ENCODE assay signal across 22 cellular contexts in genomic region chr12:23533699-23534098, GRCh38.
A peak's percentile ranks its signal among the peaks of the same experiment; 100 is the strongest.
DNase-seq lines count a peak whose midpoint lies in the region; ATAC-seq, FAIRE-seq and TF ChIP-seq lines count a peak whose summit lies in the region.
"Had no signal": no experiment of that assay in that cellular context is flagged by ENCODE, and none has a peak within 500 bp of the region (broad histone marks: within the 10 kb centered on the region; RNA-seq: fewer than 3 reads in every experiment).

No MANE protein-coding gene starts in this region.

- DNase-seq in K562 (ENCODE audit: extremely low read depth in 1 of 4, low spot score in 3 of 4) = no peak
- DNase-seq in type B pancreatic cell (ENCODE audit: extremely low spot score, unreplicated experiment) = no peak
- no peak for DNase-seq in HuH-7.5 (ENCODE audit: low spot score)
- no peak for DNase-seq in testis
- DNase-seq in iPS-NIHi7 (ENCODE audit: extremely low spot score) = no peak
- DNase-seq: AML-193; Caco-2; Calu3; CD4-positive, alpha-beta T cell; CD8-positive, alpha-beta T cell; DMS79 treated with DMSO at 0.1 percent for 48 hours; GF-D8 had no signal

- H3K27me3 Mint-ChIP-seq in type B pancreatic cell = no peaks in the 10 kb centered on the region
- H3K27me3 Mint-ChIP-seq: B cell; CD4-positive, alpha-beta T cell had no signal

- H3K27me3 ChIP-seq in BLaER1 = no peaks in the 10 kb centered on the region
- H3K27me3 ChIP-seq in K562 (ENCODE audit: control insufficient read depth in 2 of 2, insufficient read depth in 2 of 2, low read length in 2 of 2) = no peaks in the 10 kb centered on the region
- no peaks in the 10 kb centered on the region for H3K27me3 ChIP-seq in testis

- intact Hi-C loops in K562 (cut with micrococcal nuclease) = no loop called here
- intact Hi-C loops in testis (cut with DNase I; ENCODE audit: low total_unique reads) = no loop called here

- H3K4me2 ChIP-seq in BLaER1 (peak overlapping the region; percentile 60), K562 (ENCODE audit: insufficient read depth, low read length) (no peak overlapping the region)
- H3K4me2 ChIP-seq: A549 had no signal

- TF ChIP-seq RAD21 in K562 (CRISPR knock-in tag; conservative IDR thresholded peaks at IDR 0.05 in 1 of 2, IDR thresholded peaks at IDR 0.05 in 1 of 2) = no peak

- CTCF ChIA-PET in K562 (lab: Yijun Ruan, JAX; ENCODE audit: low intra/inter-chr PET ratio) = no interaction called here

- no peaks in the 10 kb centered on the region for H3K9me3 ChIP-seq in BLaER1
- H3K9me3 ChIP-seq in K562 (replicated peaks; ENCODE audit: control insufficient read depth, insufficient read depth, low read depth, low read length) = no peaks in the 10 kb centered on the region
- H3K9me3 ChIP-seq in testis = no peaks in the 10 kb centered on the region
- H3K9me3 ChIP-seq: A549, Caco-2 had no signal

- BruUV-seq in K562 (replicated peaks; lab: Mats Ljungman, UMichigan) = no TSS peak

- no peaks in the 10 kb centered on the region for H3K4me1 Mint-ChIP-seq in type B pancreatic cell (ENCODE audit: unreplicated experiment)

- POLR2A ChIA-PET in K562 (lab: Yijun Ruan, JAX) = no interaction called here

- H3K4me3 Mint-ChIP-seq in type B pancreatic cell = peak overlapping the region; percentile 7
- H3K4me3 Mint-ChIP-seq: B cell; CD4-positive, alpha-beta T cell; CD8-positive, alpha-beta T cell had no signal

- H4K20me1 ChIP-seq in BLaER1 = no peaks in the 10 kb centered on the region
- H4K20me1 ChIP-seq in K562 (replicated peaks; ENCODE audit: control insufficient read depth, insufficient read depth, low read length) = no peaks in the 10 kb centered on the region

- peak; percentile 27; the same call in 1 of the 3 replicates for ATAC-seq in K562
- ATAC-seq: A549; CD8-positive, alpha-beta T cell had no signal

- no peak for FAIRE-seq in K562 (lab: Jason Lieb, UNC)
- FAIRE-seq: A549, D721Med, G401.6, GM12892, GM18507 had no signal

- H3K9ac ChIP-seq in BLaER1 (no peak overlapping the region), K562 (ENCODE audit: insufficient read depth in 1 of 2, low read depth in 2 of 2, low read length in 2 of 2) (no peak overlapping the region)

- in situ Hi-C loops in K562 (cut with MboI) = no loop called here

- no peak overlapping the region for H3K27ac Mint-ChIP-seq in type B pancreatic cell
- H3K27ac Mint-ChIP-seq: B cell; CD4-positive, alpha-beta T cell; CD8-positive, alpha-beta T cell had no signal

- H3K36me3 ChIP-seq in BLaER1 (no peaks in the 10 kb centered on the region), K562 (ENCODE audit: control insufficient read depth, insufficient read depth, low read length) (peaks cover 35% of the 10 kb centered on the region; the same call in 1 of the 3 replicates), testis (ENCODE audit: low read depth, missing control alignments) (no peaks in the 10 kb centered on the region)

- H3K4me1 ChIP-seq in BLaER1 (peaks cover 43% of the 10 kb centered on the region), K562 (replicated peaks in 1 of 2; ENCODE audit: control insufficient read depth in 2 of 2, insufficient read depth in 2 of 2, low read length in 2 of 2) (peaks cover 0 to 6% of the 10 kb centered on the region in 2 experiments; a peak in 2 of 5 replicates), testis (no peaks in the 10 kb centered on the region)
- H3K4me1 ChIP-seq: A549, Caco-2 had no signal

- no peaks in the 10 kb centered on the region for H3K9me1 ChIP-seq in K562 (ENCODE audit: control insufficient read depth, insufficient read depth, low read length)

- no peak for TF ChIP-seq POLR2A in K562 (conservative IDR thresholded peaks at IDR 0.05)
- TF ChIP-seq POLR2A in testis (IDR thresholded peaks at IDR 0.05) = no peak

- no peak overlapping the region for H3K27ac ChIP-seq in BLaER1
- H3K27ac ChIP-seq in VCaP = no peak overlapping the region
- no peak overlapping the region for H3K27ac ChIP-seq in K562 (ENCODE audit: extremely low read depth, low read depth, low read length)
- no peak overlapping the region for H3K27ac ChIP-seq in testis
- H3K27ac ChIP-seq: 22Rv1, A549, C4-2B had no signal

- peaks cover 5% of the 10 kb centered on the region for H3K9me3 Mint-ChIP-seq in type B pancreatic cell
- H3K9me3 Mint-ChIP-seq: CD8-positive, alpha-beta T cell had no signal

- peaks cover 38% of the 10 kb centered on the region for H3K36me3 Mint-ChIP-seq in type B pancreatic cell
- H3K36me3 Mint-ChIP-seq: CD8-positive, alpha-beta T cell had no signal

- 57% methylated on average over 1 of the region's 1 CpG for WGBS in K562 (ENCODE audit: insufficient coverage, low coverage, missing lambda C conversion rate)
- WGBS in testis, 2 donors = 97 to 98% methylated on average over 1 of the region's 1 CpG

- no peak for TF ChIP-seq EP300 in K562 (IDR thresholded peaks at IDR 0.05; ENCODE audit: low read length)

- peak overlapping the region; percentile 38; the same call in 1 of the 2 replicates for H2AFZ ChIP-seq in K562 (ENCODE audit: low read depth, low read length)

- H3K79me2 ChIP-seq in K562 (ENCODE audit: control insufficient read depth, insufficient read depth, low read length) = no peaks in the 10 kb centered on the region

- H3K4me3 ChIP-seq in BLaER1 = no peak overlapping the region
- H3K4me3 ChIP-seq in K562 = no peak overlapping the region
- no peak overlapping the region for H3K4me3 ChIP-seq in testis
- H3K4me3 ChIP-seq: A549 had no signal

- TF ChIP-seq CTCF in VCaP (conservative IDR thresholded peaks at IDR 0.05) = peak; percentile 13; the same call in 1 of the 2 replicates
- TF ChIP-seq CTCF in K562 (IDR thresholded peaks at IDR 0.05 in 2 of 3, conservative IDR thresholded peaks at IDR 0.05 in 1 of 3; ENCODE audit: insufficient read depth in 2 of 3, low read depth in 1 of 3, low read length in 3 of 3) = no peak
- no peak for TF ChIP-seq CTCF in type B pancreatic cell (conservative IDR thresholded peaks at IDR 0.05)
- TF ChIP-seq CTCF in testis (IDR thresholded peaks at IDR 0.05) = no peak

TF ChIP-seq in K562, 482 proteins besides CTCF, POLR2A, EP300 and RAD21 (continues in another document):
- TF ChIP-seq HOXB6 (CRISPR knock-in tag; IDR thresholded peaks at IDR 0.05; ENCODE audit: borderline replicate concordance) = no peak
- no peak for TF ChIP-seq NUFIP1 (IDR thresholded peaks at IDR 0.05; ENCODE audit: partially characterized antibody)
- TF ChIP-seq ZNF384 (IDR thresholded peaks at IDR 0.05; ENCODE audit: low read depth, low read length) = peak; percentile 70
- no peak for TF ChIP-seq ZNF24 (IDR thresholded peaks at IDR 0.05)
- TF ChIP-seq MED1 (CRISPR knock-in tag; IDR thresholded peaks at IDR 0.05; ENCODE audit: borderline replicate concordance) = no peak
- TF ChIP-seq ZBTB40 (IDR thresholded peaks at IDR 0.05) = peak; percentile 87
- peak; percentile 51; the same call in 1 of the 2 replicates for TF ChIP-seq ZBTB40 (CRISPR knock-in tag; IDR thresholded peaks at IDR 0.05)
